In the genomic region with DNA sequence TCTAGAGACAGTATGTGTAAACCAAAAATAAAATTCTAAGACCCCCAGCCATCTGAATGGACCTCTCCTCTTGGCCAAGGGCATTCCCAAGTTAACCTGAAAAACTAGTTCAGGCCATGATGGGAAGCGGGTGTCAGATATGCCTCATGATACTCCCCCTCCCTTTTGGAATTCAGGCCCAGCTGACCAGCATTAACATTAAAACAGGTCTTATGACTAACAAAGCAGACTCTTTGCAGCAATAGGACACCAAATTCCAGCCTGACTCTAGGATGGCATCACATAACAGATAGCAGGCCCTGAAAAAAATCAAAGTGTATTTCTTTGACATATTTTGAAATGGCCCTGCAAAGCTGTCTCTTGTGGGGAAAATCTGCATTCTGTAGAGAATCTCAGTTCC, we compare ENCODE assay signal across 21 cellular contexts.
"Had no signal": no experiment of that assay in that cellular context is flagged by ENCODE, and none has a peak within 500 bp of the region (broad histone marks: within the 10 kb centered on the region; RNA-seq: fewer than 3 reads in every experiment).

No MANE protein-coding gene starts in this region.

- H2AFZ ChIP-seq: neural progenitor cell had no signal

- H3K4me1 ChIP-seq: neural progenitor cell, psoas muscle, stomach had no signal

- H3K4me3 ChIP-seq: coronary artery, lung, neural progenitor cell, ovary, psoas muscle, skin epidermis, stomach had no signal

- H3K9me3 ChIP-seq: ovary, psoas muscle, stomach had no signal

- H3K9ac ChIP-seq: neural progenitor cell had no signal

- H3K27me3 ChIP-seq: neural progenitor cell, ovary had no signal

- H3K4me2 ChIP-seq: neural progenitor cell had no signal

- DNase-seq: activated CD4-positive, alpha-beta T cell treated with anti-CD3 and anti-CD28 coated beads, Interleukin-2, amount 10 ng/mL, durations not matched to agents 7 days and 5 days; activated CD8-positive, alpha-beta memory T cell treated with anti-CD3 and anti-CD28 coated beads, Interleukin-2, amount 50 U/mL, for 4 hours; activated effector memory CD4-positive, alpha-beta T cell treated with Interleukin-2 at 50 U/mL for 16 hours; activated naive CD4-positive, alpha-beta T cell treated with anti-CD3 and anti-CD28 coated beads, Interleukin-2, amount 10 ng/mL, durations not matched to agents 7 days and 5 days; activated naive CD8-positive, alpha-beta T cell treated with anti-CD3 and anti-CD28 coated beads, Interleukin-2, amount 50 U/mL, for 24 hours; activated T-cell treated with anti-CD3 and anti-CD28 coated beads, Interleukin-2, amount 50 U/mL, for 4 hours; aorta; head of caudate nucleus; midbrain; ovary; psoas muscle; right cardiac atrium; stimulated activated CD4-positive, alpha-beta T cell treated with anti-CD3 and anti-CD28 coated beads, Interleukin-4, amount 100 ng/mL, for 24 hours; stomach; T1000 had no signal

- H3K27ac ChIP-seq: coronary artery, neural progenitor cell, ovary, psoas muscle, skin epidermis, stomach had no signal

- H3K36me3 ChIP-seq: neural progenitor cell, ovary, stomach had no signal

- ATAC-seq: activated naive CD8-positive, alpha-beta T cell treated with anti-CD3 and anti-CD28 coated beads, Interleukin-2, amount 50 U/mL, for 24 hours; activated T-cell treated with anti-CD3 and anti-CD28 coated beads, Interleukin-2, amount 50 U/mL, for 4 hours; left lobe of liver; psoas muscle; right cardiac atrium; stimulated activated effector memory CD8-positive, alpha-beta T cell treated with anti-CD3 and anti-CD28 coated beads, Interleukin-12 subunit alpha, Interleukin-12 subunit beta, amount 100 ng/mL, for 72 hours had no signal
